ENCODE assay signal across 30 cellular contexts in genomic region chr10:64313967-64314366, GRCh38.
"Had no signal": no experiment of that assay in that cellular context is flagged by ENCODE, and none has a peak within 500 bp of the region (broad histone marks: within the 10 kb centered on the region; RNA-seq: fewer than 3 reads in every experiment).

No MANE protein-coding gene starts in this region.

- H3K27me3 Mint-ChIP-seq: naive B cell; naive thymus-derived CD8-positive, alpha-beta T cell; natural killer cell treated with Interleukin-12 subunit alpha and Interleukin-12 subunit beta and Interleukin-15 and Interleukin-18, amount 100 ng/mL, for 72 hours; stimulated activated memory B cell treated with anti-CD40 and anti-IgM and Interleukin-4, amounts not matched to agents 10 μg/mL and 1 μg/mL and 100 μg/mL, for 72 hours; stimulated activated naive CD8-positive, alpha-beta T cell treated with anti-CD3 and anti-CD28 coated beads, Interleukin-15, amount 100 ng/mL, for 72 hours had no signal

- ATAC-seq: naive thymus-derived CD8-positive, alpha-beta T cell; natural killer cell treated with Interleukin-12 subunit alpha and Interleukin-12 subunit beta and Interleukin-15 and Interleukin-18, amount 100 ng/mL, for 72 hours; pancreas; psoas muscle; right cardiac atrium; sciatic nerve; stimulated activated memory B cell treated with anti-CD40 and anti-IgM and Interleukin-4, amounts not matched to agents 10 μg/mL and 1 μg/mL and 100 μg/mL, for 72 hours; stimulated activated naive CD8-positive, alpha-beta T cell treated with anti-CD3 and anti-CD28 coated beads, Interleukin-15, amount 100 ng/mL, for 72 hours; stimulated activated naive CD8-positive, alpha-beta T cell treated with anti-CD3 and anti-CD28 coated beads, Interleukin-15, Interleukin-2, amounts not matched to agents 100 U/mL and 50 U/mL, for 24 hours; upper lobe of right lung had no signal

- H3K4me3 Mint-ChIP-seq: naive thymus-derived CD8-positive, alpha-beta T cell; natural killer cell treated with Interleukin-12 subunit alpha and Interleukin-12 subunit beta and Interleukin-15 and Interleukin-18, amount 100 ng/mL, for 72 hours; nephron progenitor cell; neural crest cell; stimulated activated memory B cell treated with anti-CD40 and anti-IgM and Interleukin-4, amounts not matched to agents 10 μg/mL and 1 μg/mL and 100 μg/mL, for 72 hours; stimulated activated naive CD8-positive, alpha-beta T cell treated with anti-CD3 and anti-CD28 coated beads, Interleukin-15, amount 100 ng/mL, for 72 hours; type B pancreatic cell had no signal

- H3K27me3 ChIP-seq: neutrophil, pancreas, spleen, thyroid gland, tibial nerve, upper lobe of right lung, uterus had no signal

- H3K27ac ChIP-seq: neutrophil, pancreas, psoas muscle, skin epidermis, spleen, thoracic aorta, thyroid gland, tibial nerve, upper lobe of right lung, uterus had no signal

- DNase-seq: naive B cell; naive thymus-derived CD8-positive, alpha-beta T cell; nephron progenitor cell; nucleus accumbens; pancreas; psoas muscle; right cardiac atrium; spleen; stimulated activated CD4-positive, alpha-beta T cell treated with anti-CD3 and anti-CD28 coated beads, Interleukin-12 subunit alpha, Interleukin-12 subunit beta, amount 100 ng/mL, for 4 hours; stimulated activated CD4-positive, alpha-beta T cell treated with anti-CD3 and anti-CD28 coated beads, Interleukin-1b, Interleukin-23, amount 100 ng/mL, for 48 hours; stimulated activated CD4-positive, alpha-beta T cell treated with anti-CD3 and anti-CD28 coated beads, Interleukin-4, amount 100 ng/mL, for 1 hour; stimulated activated CD4-positive, alpha-beta T cell treated with anti-CD3 and anti-CD28 coated beads, Interleukin-4, amount 100 ng/mL, for 4 hours; stimulated activated CD8-positive, alpha-beta memory T cell treated with anti-CD3 and anti-CD28 coated beads, Interleukin-4, amount 100 ng/mL, for 48 hours; stimulated activated naive CD4-positive, alpha-beta T cell; stimulated activated naive CD8-positive, alpha-beta T cell treated with anti-CD3 and anti-CD28 coated beads, Interleukin-15, amount 100 ng/mL, for 72 hours; stimulated activated naive CD8-positive, alpha-beta T cell treated with anti-CD3 and anti-CD28 coated beads, Interleukin-15, Interleukin-2, amounts not matched to agents 100 U/mL and 50 U/mL, for 24 hours; substantia nigra; thyroid gland; upper lobe of right lung; uterus had no signal

- H3K4me3 ChIP-seq: pancreas, psoas muscle, skin epidermis, smooth muscle cell, spleen, thoracic aorta, thyroid gland, tibial nerve, upper lobe of right lung, uterus had no signal

- H3K4me1 ChIP-seq: pancreas, psoas muscle, spleen, thyroid gland, tibial nerve, upper lobe of right lung, uterus had no signal

- H3K36me3 Mint-ChIP-seq: naive B cell; naive thymus-derived CD8-positive, alpha-beta T cell; natural killer cell treated with Interleukin-12 subunit alpha and Interleukin-12 subunit beta and Interleukin-15 and Interleukin-18, amount 100 ng/mL, for 72 hours; stimulated activated memory B cell treated with anti-CD40 and anti-IgM and Interleukin-4, amounts not matched to agents 10 μg/mL and 1 μg/mL and 100 μg/mL, for 72 hours; type B pancreatic cell had no signal

- H3K4me2 ChIP-seq: smooth muscle cell had no signal

- H3K9me3 Mint-ChIP-seq: nephron progenitor cell; stimulated activated memory B cell treated with anti-CD40 and anti-IgM and Interleukin-4, amounts not matched to agents 10 μg/mL and 1 μg/mL and 100 μg/mL, for 72 hours; type B pancreatic cell had no signal

- H3K9me3 ChIP-seq: neutrophil, pancreas, psoas muscle, spleen, thoracic aorta, thyroid gland, tibial nerve, upper lobe of right lung, uterus had no signal

- FAIRE-seq: pancreas had no signal

- H3K27ac Mint-ChIP-seq: naive B cell; naive thymus-derived CD8-positive, alpha-beta T cell; natural killer cell treated with Interleukin-12 subunit alpha and Interleukin-12 subunit beta and Interleukin-15 and Interleukin-18, amount 100 ng/mL, for 72 hours; nephron progenitor cell; stimulated activated memory B cell treated with anti-CD40 and anti-IgM and Interleukin-4, amounts not matched to agents 10 μg/mL and 1 μg/mL and 100 μg/mL, for 72 hours; stimulated activated naive CD8-positive, alpha-beta T cell treated with anti-CD3 and anti-CD28 coated beads, Interleukin-15, amount 100 ng/mL, for 72 hours; type B pancreatic cell had no signal

- H3K4me1 Mint-ChIP-seq: naive B cell; naive thymus-derived CD8-positive, alpha-beta T cell; neural crest cell; stimulated activated memory B cell treated with anti-CD40 and anti-IgM and Interleukin-4, amounts not matched to agents 10 μg/mL and 1 μg/mL and 100 μg/mL, for 72 hours; stimulated activated naive CD8-positive, alpha-beta T cell treated with anti-CD3 and anti-CD28 coated beads, Interleukin-15, amount 100 ng/mL, for 72 hours had no signal

- H3K36me3 ChIP-seq: neutrophil, pancreas, spleen, thoracic aorta, thyroid gland, tibial nerve, upper lobe of right lung, uterus had no signal
